1 cellular context compared by ENCODE assay signal in the genomic region with DNA sequence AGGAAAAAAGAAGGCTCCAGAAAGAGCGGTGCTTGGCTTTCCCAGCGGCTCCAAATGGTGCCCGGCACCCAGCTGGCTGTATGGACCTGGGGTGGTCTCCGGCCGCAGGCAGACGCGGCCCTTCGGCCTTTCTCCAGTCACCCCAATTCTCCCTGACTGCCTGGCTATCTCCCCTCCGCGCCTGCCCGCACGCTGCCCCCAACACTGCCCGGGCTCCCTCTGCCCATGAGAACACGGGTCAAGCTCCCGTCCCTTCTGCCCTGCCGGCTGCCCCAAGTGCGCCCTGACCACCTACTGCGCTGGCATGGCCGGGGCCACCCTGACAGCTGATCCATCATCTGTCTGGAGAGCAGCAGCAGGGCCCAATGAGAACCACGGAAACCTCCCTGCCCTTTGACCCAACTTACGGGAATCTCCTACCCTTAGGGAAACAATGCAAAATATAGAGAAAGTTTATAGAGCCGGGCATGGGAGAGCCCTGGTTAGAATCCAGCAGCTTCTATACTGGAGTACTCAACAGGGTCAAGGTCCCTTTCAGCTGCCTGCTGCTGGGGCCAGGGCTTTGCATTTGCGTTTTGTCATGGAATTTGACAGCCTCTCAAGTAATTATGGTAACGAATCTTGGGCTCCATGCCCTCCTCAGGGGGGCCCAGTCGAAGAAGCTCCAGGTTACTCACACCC.
TF ChIP-seq lines count a peak whose summit lies in the region.

No MANE protein-coding gene starts in this region.

TF ChIP-seq in IMR-90, 13 proteins besides CTCF, POLR2A, EP300 and RAD21:
- TF ChIP-seq, protein P1, sequence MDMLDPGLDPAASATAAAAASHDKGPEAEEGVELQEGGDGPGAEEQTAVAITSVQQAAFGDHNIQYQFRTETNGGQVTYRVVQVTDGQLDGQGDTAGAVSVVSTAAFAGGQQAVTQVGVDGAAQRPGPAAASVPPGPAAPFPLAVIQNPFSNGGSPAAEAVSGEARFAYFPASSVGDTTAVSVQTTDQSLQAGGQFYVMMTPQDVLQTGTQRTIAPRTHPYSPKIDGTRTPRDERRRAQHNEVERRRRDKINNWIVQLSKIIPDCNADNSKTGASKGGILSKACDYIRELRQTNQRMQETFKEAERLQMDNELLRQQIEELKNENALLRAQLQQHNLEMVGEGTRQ (IDR thresholded peaks at IDR 0.05; ENCODE audit: low read depth, low read length) = no peak
- TF ChIP-seq BHLHE40 (IDR thresholded peaks at IDR 0.05; ENCODE audit: low read depth, low read length) = no peak
